ENCODE assay signal across 13 cellular contexts in genomic region chr17:73359987-73360410, GRCh38. TPM values are rescaled to one million over a fixed set of nuclear protein-coding genes. Genes with fewer than 3 reads are reported as not detected.
DNase-seq lines count a peak whose midpoint lies in the region; TF ChIP-seq lines count a peak whose summit lies in the region.
"Had no signal": no experiment of that assay in that cellular context is flagged by ENCODE, and none has a peak within 500 bp of the region (broad histone marks: within the 10 kb centered on the region; RNA-seq: fewer than 3 reads in every experiment).

No MANE protein-coding gene starts in this region.

- H3K9me3 ChIP-seq in H9 (ENCODE audit: control insufficient read depth, low read depth, low read length): no peaks in the 10 kb centered on the region
- no peaks in the 10 kb centered on the region for H3K9me3 ChIP-seq in neuronal stem cell (replicated peaks in 1 of 2; ENCODE audit: control insufficient read depth in 2 of 2, insufficient read depth in 1 of 2, low read depth in 1 of 2, low read length in 2 of 2)
- H3K9me3 ChIP-seq: thoracic aorta had no signal

- H3K23ac ChIP-seq in H9 (ENCODE audit: insufficient read length, low read depth, low read length) (no peak overlapping the region), neuronal stem cell (ENCODE audit: low read depth, low read length, poor library complexity) (no peak overlapping the region)

- no peak overlapping the region for H3K9ac ChIP-seq in H9 (ENCODE audit: extremely low read depth, insufficient read length, low read length)
- no peak overlapping the region for H3K9ac ChIP-seq in neuronal stem cell (ENCODE audit: low read depth, low read length, poor library complexity)
- H3K9ac ChIP-seq: KMS-11 had no signal

- no peak overlapping the region for H2AK5ac ChIP-seq in H9 (ENCODE audit: insufficient read length, low read length)
- H2AK5ac ChIP-seq in neuronal stem cell (ENCODE audit: low read depth, low read length): peak overlapping the region; percentile 37

- peaks cover 18 to 26% of the 10 kb centered on the region in 2 donors for H3K36me3 ChIP-seq in neuronal stem cell (replicated peaks in 1 of 2; ENCODE audit: control insufficient read depth in 2 of 2, insufficient read depth in 2 of 2, low read length in 2 of 2)
- H3K36me3 ChIP-seq: thoracic aorta had no signal

- H3K27me3 Mint-ChIP-seq in H9 (ENCODE audit: low read depth) (peaks cover 3% of the 10 kb centered on the region), CD14-positive monocyte (ENCODE audit: low read depth in 3 of 3) (peaks cover 0 to 6% (median 2%) of the 10 kb centered on the region in 3 donors)
- no peaks in the 10 kb centered on the region for H3K27me3 Mint-ChIP-seq in activated naive CD4-positive, alpha-beta T cell treated with anti-CD3 and anti-CD28 coated beads for 36 hours (ENCODE audit: low read depth)

- peak overlapping the region; percentile 38 for H3K18ac ChIP-seq in H9 (ENCODE audit: insufficient read length, low read depth, low read length)
- peak overlapping the region; percentile 87 for H3K18ac ChIP-seq in neuronal stem cell (ENCODE audit: low read length)

- no CpG with 5 or more reads among the region's 7 CpGs for WGBS in H9 (ENCODE audit: extremely low coverage, insufficient read length, low lambda C conversion rate)
- WGBS in neuronal stem cell (ENCODE audit: extremely low coverage in 2 of 2, insufficient read length in 2 of 2, insufficient replicate concordance in 1 of 2), 2 donors: no CpG with 5 or more reads among the region's 7 CpGs

- H3K4ac ChIP-seq in H9 (ENCODE audit: low read depth, low read length) (no peak overlapping the region), neuronal stem cell (ENCODE audit: low read length) (no peak overlapping the region)

- H3K27ac ChIP-seq in H9 (ENCODE audit: insufficient read length, low read depth, low read length) (peak overlapping the region; percentile 8), neuronal stem cell (replicated peaks; ENCODE audit: low read length) (peak overlapping the region; percentile 19)
- H3K27ac ChIP-seq: KMS-11, thoracic aorta had no signal

- H3K4me1 Mint-ChIP-seq in H9 (peaks cover 53 to 63% of the 10 kb centered on the region in 2 experiments), CD14-positive monocyte (peaks cover 2% of the 10 kb centered on the region)
- H3K4me1 Mint-ChIP-seq in activated naive CD4-positive, alpha-beta T cell treated with anti-CD3 and anti-CD28 coated beads for 36 hours (ENCODE audit: low read depth): no peaks in the 10 kb centered on the region

- H3K36me3 Mint-ChIP-seq in H9 (ENCODE audit: insufficient read depth in 1 of 3, low read depth in 3 of 3): peaks cover 0 to 8% (median 0%) of the 10 kb centered on the region in 3 experiments; a peak in 2 of 7 replicates
- no peaks in the 10 kb centered on the region for H3K36me3 Mint-ChIP-seq in activated naive CD4-positive, alpha-beta T cell treated with anti-CD3 and anti-CD28 coated beads for 36 hours (ENCODE audit: low read depth)
- H3K36me3 Mint-ChIP-seq in CD14-positive monocyte: no peaks in the 10 kb centered on the region

- H3K4me2 ChIP-seq in H9 (ENCODE audit: insufficient read depth, insufficient read length, low read length) (peak overlapping the region; percentile 28), neuronal stem cell (ENCODE audit: insufficient read depth, low read length, poor library complexity, severe bottlenecking) (no peak overlapping the region)
- H3K4me2 ChIP-seq: KMS-11 had no signal

- H2AFZ ChIP-seq in H9 (ENCODE audit: low read length) (no peak overlapping the region), neuronal stem cell (ENCODE audit: low read length) (no peak overlapping the region)

- DNase-seq in H9 (peak; percentile 97), NCI-H526 treated with DMSO at 0.1 percent for 48 hours (lab: John Stamatoyannopoulos, UW) (peak; percentile 56), epithelial cell of esophagus (ENCODE audit: low read depth) (peak; percentile 75), neuronal stem cell (ENCODE audit: low spot score) (peak; percentile 40), CD14-positive monocyte (ENCODE audit: low spot score) (no peak), DMS79 (lab: John Stamatoyannopoulos, UW) (no peak)
- no peak for DNase-seq in activated naive CD4-positive, alpha-beta T cell treated with anti-CD3 and anti-CD28 coated beads for 36 hours
- DNase-seq in stimulated activated CD4-positive, alpha-beta T cell treated with anti-CD3 and anti-CD28 coated beads, Interleukin-4, amount 100 ng/mL, for 24 hours: no peak
- DNase-seq: activated gamma-delta T cell; effector memory CD4-positive, alpha-beta T cell; left cardiac atrium had no signal

- CTCF ChIA-PET in activated naive CD4-positive, alpha-beta T cell treated with anti-CD3 and anti-CD28 coated beads for 36 hours (lab: Charles Lee): interaction anchor here (0.7 kb wide), 1 partner anchor 270 kb away, joined by 7 read pairs; no protein-coding TSS in a partner anchor

- H3K14ac ChIP-seq in H9 (ENCODE audit: insufficient read depth, low read length) (no peak overlapping the region), neuronal stem cell (ENCODE audit: low read length) (no peak overlapping the region)

- TF ChIP-seq CTCF in H9 (conservative IDR thresholded peaks at IDR 0.05): peak; percentile 53; the same call in 2 of the 3 replicates
- TF ChIP-seq CTCF in epithelial cell of esophagus (IDR thresholded peaks at IDR 0.05; ENCODE audit: insufficient read depth, low read depth, low read length, missing control alignments): peak; percentile 47
- TF ChIP-seq CTCF in CD14-positive monocyte (IDR thresholded peaks at IDR 0.05): no peak

- H3K27ac Mint-ChIP-seq in H9: peak overlapping the region; percentile 82 to 96 (median 92)
- H3K27ac Mint-ChIP-seq in activated naive CD4-positive, alpha-beta T cell treated with anti-CD3 and anti-CD28 coated beads for 36 hours: no peak overlapping the region
- H3K27ac Mint-ChIP-seq in CD14-positive monocyte: no peak overlapping the region

- no peaks in the 10 kb centered on the region for H4K20me1 ChIP-seq in H9 (ENCODE audit: control insufficient read depth, insufficient read depth, insufficient read length)

- H3K4me1 ChIP-seq in H9 (ENCODE audit: insufficient read depth, low read length): peaks cover 10% of the 10 kb centered on the region; the same call in 1 of the 2 replicates
- H3K4me1 ChIP-seq in neuronal stem cell (ENCODE audit: control insufficient read depth in 2 of 2, insufficient read depth in 1 of 2, low read depth in 1 of 2, low read length in 2 of 2): peaks cover 5 to 46% of the 10 kb centered on the region in 2 donors

- no peaks in the 10 kb centered on the region for H3K79me2 ChIP-seq in H9 (ENCODE audit: insufficient read depth, low read length)

- H2BK15ac ChIP-seq in H9 (ENCODE audit: low read depth, low read length) (no peak overlapping the region), neuronal stem cell (ENCODE audit: low read length) (peak overlapping the region; percentile 32)

- intact Hi-C loops in activated naive CD4-positive, alpha-beta T cell treated with anti-CD3 and anti-CD28 coated beads for 36 hours (cut with micrococcal nuclease): no loop called here
- intact Hi-C loops in CD14-positive monocyte (cut with micrococcal nuclease): no loop called here

- no peak overlapping the region for H3K56ac ChIP-seq in H9 (ENCODE audit: insufficient read length, low read depth, low read length)

- no peak overlapping the region for H4K91ac ChIP-seq in H9 (ENCODE audit: insufficient read length, low read depth, low read length)
- H4K91ac ChIP-seq in neuronal stem cell (ENCODE audit: low read depth, low read length, poor library complexity): no peak overlapping the region

- H3K4me3 Mint-ChIP-seq in H9 (peak overlapping the region; percentile 50 to 56; a peak in 4 of 5 replicates), CD14-positive monocyte (no peak overlapping the region)
- no peak overlapping the region for H3K4me3 Mint-ChIP-seq in activated naive CD4-positive, alpha-beta T cell treated with anti-CD3 and anti-CD28 coated beads for 36 hours

- H3K79me1 ChIP-seq in H9 (ENCODE audit: insufficient read depth, low read depth, low read length, poor library complexity, severe bottlenecking) (no peaks in the 10 kb centered on the region), neuronal stem cell (ENCODE audit: low read depth, low read length) (no peaks in the 10 kb centered on the region)

- H4K8ac ChIP-seq in H9 (replicated peaks; ENCODE audit: insufficient read length, low read depth, low read length): no peak overlapping the region
- H4K8ac ChIP-seq in neuronal stem cell (ENCODE audit: low read depth, low read length): no peak overlapping the region

- H3T11ph ChIP-seq in H9 (ENCODE audit: low read length): no peak overlapping the region

- H3K9me3 Mint-ChIP-seq in H9: no peaks in the 10 kb centered on the region
- H3K9me3 Mint-ChIP-seq in activated naive CD4-positive, alpha-beta T cell treated with anti-CD3 and anti-CD28 coated beads for 36 hours: no peaks in the 10 kb centered on the region
- peaks cover 0 to 3% (median 0%) of the 10 kb centered on the region in 7 donors for H3K9me3 Mint-ChIP-seq in CD14-positive monocyte

- no peak overlapping the region for H2BK12ac ChIP-seq in H9 (ENCODE audit: insufficient read length, low read depth, low read length)
- no peak overlapping the region for H2BK12ac ChIP-seq in neuronal stem cell (ENCODE audit: low read length)

- H2BK20ac ChIP-seq in H9 (ENCODE audit: low read depth, low read length, poor library complexity, severe bottlenecking): no peak overlapping the region

- H3K23me2 ChIP-seq in H9 (ENCODE audit: insufficient read length, low read depth, low read length, poor library complexity, severe bottlenecking): peaks cover 6% of the 10 kb centered on the region

- H2BK120ac ChIP-seq in H9 (ENCODE audit: low read depth, low read length, poor library complexity, severe bottlenecking) (no peak overlapping the region), neuronal stem cell (ENCODE audit: low read depth, low read length) (no peak overlapping the region)

- H2BK5ac ChIP-seq in H9 (ENCODE audit: insufficient read length, low read length) (no peak overlapping the region), neuronal stem cell (ENCODE audit: low read length) (peak overlapping the region; percentile 61)

- no peak overlapping the region for H4K5ac ChIP-seq in H9 (ENCODE audit: insufficient read length, low read depth, low read length)

- H3K27me3 ChIP-seq in H9 (ENCODE audit: insufficient read depth, low read length) (no peaks in the 10 kb centered on the region), neuronal stem cell (ENCODE audit: control insufficient read depth in 3 of 3, insufficient read depth in 3 of 3, low read depth in 1 of 3, low read length in 3 of 3) (no peaks in the 10 kb centered on the region)

- H3K4me3 ChIP-seq in epithelial cell of esophagus (ENCODE audit: low read length) (no peak overlapping the region), neuronal stem cell (ENCODE audit: low read length in 2 of 2) (no peak overlapping the region)
- H3K4me3 ChIP-seq: thoracic aorta had no signal

RNA-seq across cellular contexts. Expression of gene CDC42EP4, which starts 48.2 kb away (rescaled TPM):
- total RNA-seq in H9 (2021): 27.1 and 28.2 TPM in 2 replicates
- polyA plus RNA-seq in neuronal stem cell (2013, experiment 1 of 2): 23.5 TPM
- 23.9 TPM for polyA plus RNA-seq in neuronal stem cell (2013, experiment 2 of 2)
- total RNA-seq in activated naive CD4-positive, alpha-beta T cell treated with anti-CD3 and anti-CD28 coated beads for 36 hours: 1 to 10 TPM; 1.7 to 2.1 TPM
- 1 to 10 TPM; 6.4 to 6.6 TPM for polyA plus RNA-seq in CD14-positive monocyte

Comparison
In these comparisons a context has a peak if more than half of its experiments do, and no peak if none do; other contexts are left out.
1. DNase-seq: peak in H9 (single experiment), NCI-H526 treated with DMSO at 0.1 percent for 48 hours (single experiment), epithelial cell of esophagus (single experiment) and neuronal stem cell (single experiment); none in activated naive CD4-positive, alpha-beta T cell treated with anti-CD3 and anti-CD28 coated beads for 36 hours (single experiment), CD14-positive monocyte (single experiment), stimulated activated CD4-positive, alpha-beta T cell treated with anti-CD3 and anti-CD28 coated beads, Interleukin-4, amount 100 ng/mL, for 24 hours (single experiment) and DMS79 (single experiment).
2. H3K27ac Mint-ChIP-seq: peak in H9 (3 of 3); none in activated naive CD4-positive, alpha-beta T cell treated with anti-CD3 and anti-CD28 coated beads for 36 hours (single experiment) and CD14-positive monocyte (0 of 7).
3. H3K4me3 Mint-ChIP-seq: peak in H9 (2 of 2); none in activated naive CD4-positive, alpha-beta T cell treated with anti-CD3 and anti-CD28 coated beads for 36 hours (single experiment) and CD14-positive monocyte (0 of 2).